Comparison of ENCODE assay signal across 1 cellular context in genomic region chr10:50623299-50624153, GRCh38.
TF ChIP-seq lines count a peak whose summit lies in the region.

Gene SGMS1, minus strand, starts transcription at chr10:50623956. Its CDS starts 279,842 bp downstream, at chr10:50344114.

TF ChIP-seq in HepG2, 621 proteins besides CTCF, POLR2A, EP300 and RAD21 (continued from another document and continues in another):
- TF ChIP-seq, protein P1, sequence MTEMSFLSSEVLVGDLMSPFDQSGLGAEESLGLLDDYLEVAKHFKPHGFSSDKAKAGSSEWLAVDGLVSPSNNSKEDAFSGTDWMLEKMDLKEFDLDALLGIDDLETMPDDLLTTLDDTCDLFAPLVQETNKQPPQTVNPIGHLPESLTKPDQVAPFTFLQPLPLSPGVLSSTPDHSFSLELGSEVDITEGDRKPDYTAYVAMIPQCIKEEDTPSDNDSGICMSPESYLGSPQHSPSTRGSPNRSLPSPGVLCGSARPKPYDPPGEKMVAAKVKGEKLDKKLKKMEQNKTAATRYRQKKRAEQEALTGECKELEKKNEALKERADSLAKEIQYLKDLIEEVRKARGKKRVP (CRISPR knock-in tag; IDR thresholded peaks at IDR 0.05), result no peak
- TF ChIP-seq ZFP36L1 (CRISPR knock-in tag; IDR thresholded peaks at IDR 0.05) (no peak), ZNF574 (CRISPR knock-in tag; IDR thresholded peaks at IDR 0.05) (no peak), TBX2 (CRISPR knock-in tag; IDR thresholded peaks at IDR 0.05; ENCODE audit: borderline replicate concordance) (peak; percentile 70; the same call in 1 of the 2 replicates), ZNF619 (CRISPR knock-in tag; IDR thresholded peaks at IDR 0.05) (no peak), MNT (IDR thresholded peaks at IDR 0.05) (no peak), ZNF839 (CRISPR knock-in tag; IDR thresholded peaks at IDR 0.05; ENCODE audit: borderline replicate concordance) (no peak), ZNF7 (CRISPR knock-in tag; IDR thresholded peaks at IDR 0.05) (no peak), SOX6 (IDR thresholded peaks at IDR 0.05) (no peak), SOX6 (CRISPR knock-in tag; IDR thresholded peaks at IDR 0.05) (no peak), ATF7-NPFF (CRISPR knock-in tag; IDR thresholded peaks at IDR 0.05; ENCODE audit: low read depth) (peak; percentile 74), TMF1 (CRISPR knock-in tag; IDR thresholded peaks at IDR 0.05; ENCODE audit: low read depth) (no peak), MED13 (CRISPR knock-in tag; IDR thresholded peaks at IDR 0.05) (no peak), ZNF629 (CRISPR knock-in tag; conservative IDR thresholded peaks at IDR 0.05) (no peak), ATF1 (CRISPR knock-in tag; IDR thresholded peaks at IDR 0.05) (no peak), THAP11 (CRISPR knock-in tag; IDR thresholded peaks at IDR 0.05) (peak; percentile 56; the same call in 1 of the 2 replicates), PCBP1 (IDR thresholded peaks at IDR 0.05; ENCODE audit: borderline replicate concordance, low read depth, low read length) (no peak), ZKSCAN1 (IDR thresholded peaks at IDR 0.05; ENCODE audit: low read length) (no peak), SOX5 (CRISPR knock-in tag; IDR thresholded peaks at IDR 0.05; ENCODE audit: borderline replicate concordance) (no peak), SRF (IDR thresholded peaks at IDR 0.05; ENCODE audit: low read depth, low read length) (no peak), ZNF264 (CRISPR knock-in tag; IDR thresholded peaks at IDR 0.05) (no peak)
- TF ChIP-seq, protein P2, sequence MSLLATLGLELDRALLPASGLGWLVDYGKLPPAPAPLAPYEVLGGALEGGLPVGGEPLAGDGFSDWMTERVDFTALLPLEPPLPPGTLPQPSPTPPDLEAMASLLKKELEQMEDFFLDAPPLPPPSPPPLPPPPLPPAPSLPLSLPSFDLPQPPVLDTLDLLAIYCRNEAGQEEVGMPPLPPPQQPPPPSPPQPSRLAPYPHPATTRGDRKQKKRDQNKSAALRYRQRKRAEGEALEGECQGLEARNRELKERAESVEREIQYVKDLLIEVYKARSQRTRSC (CRISPR knock-in tag; IDR thresholded peaks at IDR 0.05; ENCODE audit: low read depth), result no peak
- TF ChIP-seq, protein P3, sequence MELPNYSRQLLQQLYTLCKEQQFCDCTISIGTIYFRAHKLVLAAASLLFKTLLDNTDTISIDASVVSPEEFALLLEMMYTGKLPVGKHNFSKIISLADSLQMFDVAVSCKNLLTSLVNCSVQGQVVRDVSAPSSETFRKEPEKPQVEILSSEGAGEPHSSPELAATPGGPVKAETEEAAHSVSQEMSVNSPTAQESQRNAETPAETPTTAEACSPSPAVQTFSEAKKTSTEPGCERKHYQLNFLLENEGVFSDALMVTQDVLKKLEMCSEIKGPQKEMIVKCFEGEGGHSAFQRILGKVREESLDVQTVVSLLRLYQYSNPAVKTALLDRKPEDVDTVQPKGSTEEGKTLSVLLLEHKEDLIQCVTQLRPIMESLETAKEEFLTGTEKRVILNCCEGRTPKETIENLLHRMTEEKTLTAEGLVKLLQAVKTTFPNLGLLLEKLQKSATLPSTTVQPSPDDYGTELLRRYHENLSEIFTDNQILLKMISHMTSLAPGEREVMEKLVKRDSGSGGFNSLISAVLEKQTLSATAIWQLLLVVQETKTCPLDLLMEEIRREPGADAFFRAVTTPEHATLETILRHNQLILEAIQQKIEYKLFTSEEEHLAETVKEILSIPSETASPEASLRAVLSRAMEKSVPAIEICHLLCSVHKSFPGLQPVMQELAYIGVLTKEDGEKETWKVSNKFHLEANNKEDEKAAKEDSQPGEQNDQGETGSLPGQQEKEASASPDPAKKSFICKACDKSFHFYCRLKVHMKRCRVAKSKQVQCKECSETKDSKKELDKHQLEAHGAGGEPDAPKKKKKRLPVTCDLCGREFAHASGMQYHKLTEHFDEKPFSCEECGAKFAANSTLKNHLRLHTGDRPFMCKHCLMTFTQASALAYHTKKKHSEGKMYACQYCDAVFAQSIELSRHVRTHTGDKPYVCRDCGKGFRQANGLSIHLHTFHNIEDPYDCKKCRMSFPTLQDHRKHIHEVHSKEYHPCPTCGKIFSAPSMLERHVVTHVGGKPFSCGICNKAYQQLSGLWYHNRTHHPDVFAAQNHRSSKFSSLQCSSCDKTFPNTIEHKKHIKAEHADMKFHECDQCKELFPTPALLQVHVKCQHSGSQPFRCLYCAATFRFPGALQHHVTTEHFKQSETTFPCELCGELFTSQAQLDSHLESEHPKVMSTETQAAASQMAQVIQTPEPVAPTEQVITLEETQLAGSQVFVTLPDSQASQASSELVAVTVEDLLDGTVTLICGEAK (IDR thresholded peaks at IDR 0.05), result no peak
- TF ChIP-seq, protein P3 (CRISPR knock-in tag; IDR thresholded peaks at IDR 0.05), result 0 out of 2 replicates have a peak, but pooled peaks have one; percentile 30
- TF ChIP-seq, protein P4, sequence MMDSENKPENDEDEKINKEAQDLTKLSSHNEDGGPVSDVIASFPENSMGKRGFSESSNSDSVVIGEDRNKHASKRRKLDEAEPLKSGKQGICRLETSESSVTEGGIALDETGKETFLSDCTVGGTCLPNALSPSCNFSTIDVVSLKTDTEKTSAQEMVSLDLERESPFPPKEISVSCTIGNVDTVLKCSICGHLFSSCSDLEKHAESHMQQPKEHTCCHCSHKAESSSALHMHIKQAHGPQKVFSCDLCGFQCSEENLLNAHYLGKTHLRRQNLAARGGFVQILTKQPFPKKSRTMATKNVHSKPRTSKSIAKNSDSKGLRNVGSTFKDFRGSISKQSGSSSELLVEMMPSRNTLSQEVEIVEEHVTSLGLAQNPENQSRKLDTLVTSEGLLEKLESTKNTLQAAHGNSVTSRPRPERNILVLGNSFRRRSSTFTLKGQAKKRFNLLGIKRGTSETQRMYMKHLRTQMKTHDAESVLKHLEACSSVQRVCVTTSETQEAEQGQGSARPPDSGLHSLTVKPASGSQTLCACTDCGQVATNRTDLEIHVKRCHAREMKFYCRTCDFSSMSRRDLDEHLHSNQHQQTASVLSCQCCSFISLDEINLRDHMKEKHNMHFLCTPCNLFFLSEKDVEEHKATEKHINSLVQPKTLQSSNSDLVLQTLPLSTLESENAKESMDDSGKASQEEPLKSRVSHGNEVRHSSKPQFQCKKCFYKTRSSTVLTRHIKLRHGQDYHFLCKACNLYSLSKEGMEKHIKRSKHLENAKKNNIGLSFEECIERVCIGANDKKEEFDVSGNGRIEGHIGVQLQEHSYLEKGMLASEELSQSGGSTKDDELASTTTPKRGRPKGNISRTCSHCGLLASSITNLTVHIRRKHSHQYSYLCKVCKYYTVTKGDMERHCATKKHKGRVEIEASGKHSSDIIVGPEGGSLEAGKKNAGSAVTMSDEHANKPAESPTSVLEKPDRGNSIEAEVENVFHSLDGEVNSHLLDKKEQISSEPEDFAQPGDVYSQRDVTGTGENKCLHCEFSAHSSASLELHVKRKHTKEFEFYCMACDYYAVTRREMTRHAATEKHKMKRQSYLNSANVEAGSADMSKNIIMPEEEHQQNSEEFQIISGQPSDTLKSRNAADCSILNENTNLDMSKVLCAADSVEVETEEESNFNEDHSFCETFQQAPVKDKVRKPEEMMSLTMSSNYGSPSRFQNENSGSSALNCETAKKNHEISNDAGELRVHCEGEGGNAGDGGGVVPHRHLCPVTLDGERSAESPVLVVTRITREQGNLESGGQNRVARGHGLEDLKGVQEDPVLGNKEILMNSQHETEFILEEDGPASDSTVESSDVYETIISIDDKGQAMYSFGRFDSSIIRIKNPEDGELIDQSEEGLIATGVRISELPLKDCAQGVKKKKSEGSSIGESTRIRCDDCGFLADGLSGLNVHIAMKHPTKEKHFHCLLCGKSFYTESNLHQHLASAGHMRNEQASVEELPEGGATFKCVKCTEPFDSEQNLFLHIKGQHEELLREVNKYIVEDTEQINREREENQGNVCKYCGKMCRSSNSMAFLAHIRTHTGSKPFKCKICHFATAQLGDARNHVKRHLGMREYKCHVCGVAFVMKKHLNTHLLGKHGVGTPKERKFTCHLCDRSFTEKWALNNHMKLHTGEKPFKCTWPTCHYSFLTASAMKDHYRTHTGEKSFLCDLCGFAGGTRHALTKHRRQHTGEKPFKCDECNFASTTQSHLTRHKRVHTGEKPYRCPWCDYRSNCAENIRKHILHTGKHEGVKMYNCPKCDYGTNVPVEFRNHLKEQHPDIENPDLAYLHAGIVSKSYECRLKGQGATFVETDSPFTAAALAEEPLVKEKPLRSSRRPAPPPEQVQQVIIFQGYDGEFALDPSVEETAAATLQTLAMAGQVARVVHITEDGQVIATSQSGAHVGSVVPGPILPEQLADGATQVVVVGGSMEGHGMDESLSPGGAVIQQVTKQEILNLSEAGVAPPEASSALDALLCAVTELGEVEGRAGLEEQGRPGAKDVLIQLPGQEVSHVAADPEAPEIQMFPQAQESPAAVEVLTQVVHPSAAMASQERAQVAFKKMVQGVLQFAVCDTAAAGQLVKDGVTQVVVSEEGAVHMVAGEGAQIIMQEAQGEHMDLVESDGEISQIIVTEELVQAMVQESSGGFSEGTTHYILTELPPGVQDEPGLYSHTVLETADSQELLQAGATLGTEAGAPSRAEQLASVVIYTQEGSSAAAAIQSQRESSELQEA (CRISPR knock-in tag; IDR thresholded peaks at IDR 0.05; ENCODE audit: not compliant biosample characterization), result no peak
- TF ChIP-seq, protein P5, sequence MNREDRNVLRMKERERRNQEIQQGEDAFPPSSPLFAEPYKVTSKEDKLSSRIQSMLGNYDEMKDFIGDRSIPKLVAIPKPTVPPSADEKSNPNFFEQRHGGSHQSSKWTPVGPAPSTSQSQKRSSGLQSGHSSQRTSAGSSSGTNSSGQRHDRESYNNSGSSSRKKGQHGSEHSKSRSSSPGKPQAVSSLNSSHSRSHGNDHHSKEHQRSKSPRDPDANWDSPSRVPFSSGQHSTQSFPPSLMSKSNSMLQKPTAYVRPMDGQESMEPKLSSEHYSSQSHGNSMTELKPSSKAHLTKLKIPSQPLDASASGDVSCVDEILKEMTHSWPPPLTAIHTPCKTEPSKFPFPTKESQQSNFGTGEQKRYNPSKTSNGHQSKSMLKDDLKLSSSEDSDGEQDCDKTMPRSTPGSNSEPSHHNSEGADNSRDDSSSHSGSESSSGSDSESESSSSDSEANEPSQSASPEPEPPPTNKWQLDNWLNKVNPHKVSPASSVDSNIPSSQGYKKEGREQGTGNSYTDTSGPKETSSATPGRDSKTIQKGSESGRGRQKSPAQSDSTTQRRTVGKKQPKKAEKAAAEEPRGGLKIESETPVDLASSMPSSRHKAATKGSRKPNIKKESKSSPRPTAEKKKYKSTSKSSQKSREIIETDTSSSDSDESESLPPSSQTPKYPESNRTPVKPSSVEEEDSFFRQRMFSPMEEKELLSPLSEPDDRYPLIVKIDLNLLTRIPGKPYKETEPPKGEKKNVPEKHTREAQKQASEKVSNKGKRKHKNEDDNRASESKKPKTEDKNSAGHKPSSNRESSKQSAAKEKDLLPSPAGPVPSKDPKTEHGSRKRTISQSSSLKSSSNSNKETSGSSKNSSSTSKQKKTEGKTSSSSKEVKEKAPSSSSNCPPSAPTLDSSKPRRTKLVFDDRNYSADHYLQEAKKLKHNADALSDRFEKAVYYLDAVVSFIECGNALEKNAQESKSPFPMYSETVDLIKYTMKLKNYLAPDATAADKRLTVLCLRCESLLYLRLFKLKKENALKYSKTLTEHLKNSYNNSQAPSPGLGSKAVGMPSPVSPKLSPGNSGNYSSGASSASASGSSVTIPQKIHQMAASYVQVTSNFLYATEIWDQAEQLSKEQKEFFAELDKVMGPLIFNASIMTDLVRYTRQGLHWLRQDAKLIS (CRISPR knock-in tag; IDR thresholded peaks at IDR 0.05), result no peak
